8 cellular contexts compared by ENCODE assay signal in genomic region chr1:167442142-167442848, GRCh38.
DNase-seq lines count a peak whose midpoint lies in the region; ATAC-seq, FAIRE-seq and TF ChIP-seq lines count a peak whose summit lies in the region.

No MANE protein-coding gene starts in this region.

- H3K9me3 Mint-ChIP-seq in MCF 10A (ENCODE audit: unreplicated experiment) = no peaks in the 10 kb centered on the region

- peaks cover 6% of the 10 kb centered on the region for H3K4me1 Mint-ChIP-seq in MCF 10A (ENCODE audit: insufficient read depth, unreplicated experiment)

- POLR2A ChIA-PET in A673 (lab: Charles Lee; ENCODE audit: low non-redundant PET) = no interaction called here
- POLR2A ChIA-PET in MCF 10A (lab: Yijun Ruan, JAX) = interaction anchor here (0.9 to 1.9 kb wide), 2 partner anchors 86 to 175 kb away, joined by 3 to 6 read pairs; no protein-coding TSS in a partner anchor

- H3K27me3 Mint-ChIP-seq in MCF 10A (ENCODE audit: insufficient read depth, unreplicated experiment) = peaks cover 18% of the 10 kb centered on the region

- H3K4me3 ChIP-seq in A673 (ENCODE audit: low read depth, low read length, poor library complexity, severe bottlenecking) (no peak overlapping the region), WERI-Rb-1 (ENCODE audit: low read depth, low read length) (no peak overlapping the region)

- TF ChIP-seq CTCF in A673 (conservative IDR thresholded peaks at IDR 0.05; ENCODE audit: low read depth, low read length) (peak; percentile 86), WERI-Rb-1 (IDR thresholded peaks at IDR 0.05; ENCODE audit: low read depth, low read length) (peak; percentile 68), MCF 10A (IDR thresholded peaks at IDR 0.05; ENCODE audit: unreplicated experiment) (peak; percentile 98)

- no peak overlapping the region for H3K4me3 Mint-ChIP-seq in MCF 10A (ENCODE audit: unreplicated experiment)

- peaks cover 4% of the 10 kb centered on the region for H3K4me1 ChIP-seq in A673 (ENCODE audit: insufficient read depth, low read length, poor library complexity, severe bottlenecking)

- H3K27ac ChIP-seq in A673 (ENCODE audit: low read depth, low read length, poor library complexity, severe bottlenecking) (no peak overlapping the region), WERI-Rb-1 (no peak overlapping the region)

- H3K36me3 ChIP-seq in A673 (ENCODE audit: insufficient read depth, low read length, poor library complexity, severe bottlenecking) = no peaks in the 10 kb centered on the region
- no peaks in the 10 kb centered on the region for H3K36me3 ChIP-seq in WERI-Rb-1

- H3K9me3 ChIP-seq in A673 (ENCODE audit: low read depth, low read length, poor library complexity, severe bottlenecking) (no peaks in the 10 kb centered on the region), WERI-Rb-1 (ENCODE audit: severe bottlenecking) (no peaks in the 10 kb centered on the region)

- BruUV-seq in A673 (replicated peaks; lab: Mats Ljungman, UMichigan) = no TSS peak
- no TSS peak for BruUV-seq in MCF 10A (replicated peaks; lab: Mats Ljungman, UMichigan)

- no peaks in the 10 kb centered on the region for H3K36me3 Mint-ChIP-seq in MCF 10A (ENCODE audit: insufficient read depth, unreplicated experiment)

- CTCF ChIA-PET in A673 (lab: Charles Lee) = no interaction called here
- CTCF ChIA-PET in MCF 10A (lab: Yijun Ruan, JAX) = interaction anchor here (0.5 to 8.6 kb wide), 53 partner anchors 8 to 583 kb away, joined by 3 to 232 read pairs (median 4); no protein-coding TSS in a partner anchor

- H3K27ac Mint-ChIP-seq in MCF 10A (ENCODE audit: low read depth, unreplicated experiment) = no peak overlapping the region

- peak; percentile 85 for ATAC-seq in HG03045 (IDR thresholded peaks at IDR 0.05; ENCODE audit: unreplicated experiment)

- intact Hi-C loops in A673 (cut with micrococcal nuclease; ENCODE audit: unreplicated experiment) (loop anchor here (1.0 to 10.0 kb wide), 5 partner anchors 40 to 530 kb away; no protein-coding TSS in a partner anchor), MCF 10A (cut with micrococcal nuclease) (loop anchor here (1.0 to 5.0 kb wide), 8 partner anchors 41 to 531 kb away; partner anchors contain the start of gene POU2F1)

- peak; percentile 87 for FAIRE-seq in GM18507 (lab: Jason Lieb, UNC)

- H3K27me3 ChIP-seq in A673 (replicated peaks; ENCODE audit: insufficient read depth, low read depth, low read length, poor library complexity) (no peaks in the 10 kb centered on the region), WERI-Rb-1 (ENCODE audit: insufficient read depth, low read depth, severe bottlenecking) (no peaks in the 10 kb centered on the region)

- peak; percentile 87 for DNase-seq in A673 (ENCODE audit: low spot score)
- DNase-seq in GM18507 (ENCODE audit: extremely low spot score, insufficient read length, low read depth) = peak; percentile 76
- DNase-seq in NCI-H2107 treated with DMSO at 0.1 percent for 48 hours (lab: John Stamatoyannopoulos, UW; ENCODE audit: unreplicated experiment) = peak; percentile 48
- peak; percentile 77 for DNase-seq in WERI-Rb-1
- DNase-seq in MCF 10A (ENCODE audit: unreplicated experiment) = peak; percentile 94
- peak; percentile 94 for DNase-seq in islet precursor cell
- DNase-seq in stimulated activated CD4-positive, alpha-beta T cell treated with anti-CD3 and anti-CD28 coated beads, Interleukin-1b, Interleukin-23, amount 100 ng/mL, for 1 hour (ENCODE audit: low read depth in 2 of 2) = peak; percentile 67 to 78
